1 cellular context compared by ENCODE assay signal in genomic region chr7:87140271-87140748, GRCh38.
A peak's percentile ranks its signal among the peaks of the same experiment; 100 is the strongest.
TF ChIP-seq lines count a peak whose summit lies in the region.

No MANE protein-coding gene starts in this region.

TF ChIP-seq in HepG2, 621 proteins besides CTCF, POLR2A, EP300 and RAD21 (continued from another document):
- no peak for TF ChIP-seq SOX6 (IDR thresholded peaks at IDR 0.05)
- TF ChIP-seq SOX6 (CRISPR knock-in tag; IDR thresholded peaks at IDR 0.05): peak; percentile 25; the same call in 1 of the 2 replicates
TF ChIP-seq in HepG2: peak in this region for 35.
